In the genomic region with DNA sequence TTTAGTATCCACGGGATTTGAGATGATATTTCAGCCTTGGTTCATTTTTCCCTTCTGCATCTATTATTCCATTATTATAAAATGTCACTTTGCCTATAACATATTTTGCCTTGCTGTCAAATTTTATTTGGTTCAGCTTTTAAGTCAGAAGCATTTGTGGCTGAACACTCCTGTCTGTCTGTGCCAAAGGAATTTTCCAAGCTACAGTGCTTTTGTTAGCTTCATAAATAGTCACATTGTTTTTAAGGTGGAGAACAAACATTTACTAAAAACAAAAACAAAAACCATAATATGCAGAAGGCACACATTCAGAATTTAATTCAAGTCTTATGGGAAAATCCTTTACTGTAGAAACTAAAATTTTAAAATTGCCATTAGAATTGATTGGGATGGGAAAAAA, we compare ENCODE assay signal across 1 cellular context.
TF ChIP-seq lines count a peak whose summit lies in the region.

No MANE protein-coding gene starts in this region.

TF ChIP-seq in SK-N-SH, 30 proteins besides CTCF, POLR2A, EP300 and RAD21 (continued from another document):
- TF ChIP-seq ZBTB33 (IDR thresholded peaks at IDR 0.05; ENCODE audit: borderline replicate concordance, low read depth) (no peak), ELF1 (IDR thresholded peaks at IDR 0.05) (no peak), YY1 (IDR thresholded peaks at IDR 0.05; ENCODE audit: low read depth) (no peak)
